Comparison of ENCODE assay signal across 1 cellular context in the genomic region with DNA sequence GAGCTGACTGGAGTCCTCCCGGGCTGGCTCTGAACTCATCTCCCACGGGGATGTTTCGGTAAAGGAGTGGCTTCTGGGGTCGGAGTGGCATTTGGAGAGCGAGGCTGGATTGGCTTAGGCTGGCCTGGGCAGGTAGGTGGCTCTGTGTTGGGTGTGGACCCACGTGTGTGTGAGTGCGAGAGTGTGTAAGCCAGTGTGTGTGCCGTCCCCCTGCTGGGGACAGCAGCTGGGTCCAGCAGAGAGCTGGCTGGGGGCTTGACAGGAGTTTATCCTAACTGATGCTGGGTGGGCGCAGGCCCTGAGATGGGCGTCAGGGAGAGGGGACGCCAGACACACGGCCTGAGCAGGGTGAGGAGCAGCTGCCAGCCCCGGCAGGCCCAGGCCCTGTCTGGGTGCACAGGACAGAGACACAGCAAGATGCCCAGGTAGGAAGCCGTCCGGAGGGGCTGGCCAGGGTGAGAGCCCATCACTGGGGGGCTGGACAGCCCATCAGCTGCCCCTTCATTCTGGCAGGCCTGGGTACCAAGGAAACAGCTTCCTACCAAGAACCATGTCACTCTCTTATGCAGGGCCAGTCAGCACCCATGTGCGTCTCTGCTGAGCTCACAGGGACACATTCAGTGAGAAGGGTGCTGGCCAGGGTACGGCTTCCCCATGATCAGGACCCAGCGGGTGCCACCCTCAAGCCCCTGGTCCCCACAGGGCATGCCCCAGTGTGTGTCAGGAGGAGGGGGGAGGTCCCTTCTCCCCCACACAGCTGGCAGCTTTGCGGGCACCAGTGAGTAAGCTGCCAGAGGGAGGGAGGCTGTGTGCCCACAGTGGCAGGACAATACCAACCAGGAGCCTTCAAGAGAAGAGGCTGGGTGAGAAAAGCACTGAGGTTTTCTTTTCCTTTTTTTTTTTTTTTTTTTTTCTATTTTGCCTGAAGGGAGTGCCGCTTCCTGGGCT.
TF ChIP-seq lines count a peak whose summit lies in the region.

No MANE protein-coding gene starts in this region.

TF ChIP-seq in K562, 482 proteins besides CTCF, POLR2A, EP300 and RAD21 (continued from another document):
- TF ChIP-seq, protein P1, sequence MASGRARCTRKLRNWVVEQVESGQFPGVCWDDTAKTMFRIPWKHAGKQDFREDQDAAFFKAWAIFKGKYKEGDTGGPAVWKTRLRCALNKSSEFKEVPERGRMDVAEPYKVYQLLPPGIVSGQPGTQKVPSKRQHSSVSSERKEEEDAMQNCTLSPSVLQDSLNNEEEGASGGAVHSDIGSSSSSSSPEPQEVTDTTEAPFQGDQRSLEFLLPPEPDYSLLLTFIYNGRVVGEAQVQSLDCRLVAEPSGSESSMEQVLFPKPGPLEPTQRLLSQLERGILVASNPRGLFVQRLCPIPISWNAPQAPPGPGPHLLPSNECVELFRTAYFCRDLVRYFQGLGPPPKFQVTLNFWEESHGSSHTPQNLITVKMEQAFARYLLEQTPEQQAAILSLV (tag; IDR thresholded peaks at IDR 0.05): no peak
TF ChIP-seq in K562: peak in this region for 1.
